ENCODE assay signal across 8 cellular contexts in the genomic region with DNA sequence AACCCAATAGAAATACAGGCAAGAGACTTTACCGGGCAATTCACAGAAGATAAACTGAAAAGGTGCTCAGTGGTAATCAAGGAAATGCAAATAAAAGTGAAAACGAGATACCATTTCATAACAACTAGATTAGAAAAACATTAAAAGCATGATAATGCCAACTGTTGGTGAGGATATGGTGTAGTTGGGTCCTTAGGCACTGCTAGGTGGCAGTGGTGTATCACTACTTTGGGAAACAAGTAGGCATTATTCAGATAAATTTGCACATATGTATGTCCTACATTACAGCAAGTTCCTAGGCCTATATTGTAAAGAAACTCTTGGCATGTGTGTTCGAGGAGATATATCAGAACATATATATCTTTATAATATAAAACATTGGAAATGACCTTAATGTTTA. TPM values are rescaled to one million over a fixed set of nuclear protein-coding genes. Genes with fewer than 3 reads are reported as not detected.
DNase-seq lines count a peak whose midpoint lies in the region; ATAC-seq and TF ChIP-seq lines count a peak whose summit lies in the region.

No MANE protein-coding gene starts in this region.

- TF ChIP-seq CTCF in IMR-90 (conservative IDR thresholded peaks at IDR 0.05; ENCODE audit: low read depth, low read length), result peak; percentile 55
- peak; percentile 75 for TF ChIP-seq CTCF in VCaP (conservative IDR thresholded peaks at IDR 0.05)

- peak overlapping the region; percentile 59; the same call in 1 of the 3 replicates for H2BK15ac ChIP-seq in IMR-90 (ENCODE audit: low read depth, low read length)

- intact Hi-C loops in IMR-90 (cut with micrococcal nuclease), result loop anchor here (5.0 kb wide), 1 partner anchor 255 kb away; no protein-coding TSS in a partner anchor

- DNase-seq in ELR (ENCODE audit: low read depth), result peak; percentile 52
- DNase-seq in IMR-90, result peak; percentile 44
- DNase-seq in iris pigment epithelial cell (ENCODE audit: low read depth), result peak; percentile 51
- DNase-seq in UCSD-AML1 (lab: John Stamatoyannopoulos, UW; ENCODE audit: unreplicated experiment), result no peak
- no peak for DNase-seq in NOMO-1 treated with dmso at 0.1 percent for 144 hours (lab: John Stamatoyannopoulos, UW; ENCODE audit: unreplicated experiment)
- DNase-seq in activated CD4-positive, alpha-beta T cell treated with anti-CD3 and anti-CD28 coated beads, Interleukin-2, amount 50 U/mL, for 48 hours, result no peak
- no peak for DNase-seq in globus pallidus (ENCODE audit: low spot score)

- H3K23ac ChIP-seq in IMR-90 (ENCODE audit: low read depth, low read length), result no peak overlapping the region

- no peaks in the 10 kb centered on the region for H3K27me3 ChIP-seq in IMR-90 (ENCODE audit: control insufficient read depth, insufficient read depth, low read length)

- no peak overlapping the region for H4K5ac ChIP-seq in IMR-90 (ENCODE audit: low read depth, low read length)

- peaks cover 2% of the 10 kb centered on the region; the same call in 1 of the 2 replicates for H3K36me3 ChIP-seq in IMR-90 (ENCODE audit: control insufficient read depth, insufficient read depth, low read length)

- POLR2A ChIA-PET in IMR-90 (lab: Charles Lee; ENCODE audit: unreplicated experiment), result no interaction called here

- H2AFZ ChIP-seq in IMR-90 (replicated peaks; ENCODE audit: low read length, poor library complexity), result no peak overlapping the region

- H2AK9ac ChIP-seq in IMR-90 (replicated peaks; ENCODE audit: low read depth, low read length, poor library complexity), result no peak overlapping the region

- H3K14ac ChIP-seq in IMR-90 (replicated peaks; ENCODE audit: low read depth, low read length), result no peak overlapping the region

- H4K91ac ChIP-seq in IMR-90 (ENCODE audit: insufficient read depth, low read depth, low read length), result no peak overlapping the region

- no peak overlapping the region for H4K8ac ChIP-seq in IMR-90 (ENCODE audit: low read depth in 2 of 2, low read length in 2 of 2)

- H3K56ac ChIP-seq in IMR-90 (ENCODE audit: extremely low read depth, insufficient read depth, low read length), result no peak overlapping the region

- H3K79me1 ChIP-seq in IMR-90 (ENCODE audit: low read depth in 1 of 2, low read length in 2 of 2), result no peaks in the 10 kb centered on the region

- TF ChIP-seq POLR2A in IMR-90 (IDR thresholded peaks at IDR 0.05; ENCODE audit: low read depth, low read length), result no peak

- no peak overlapping the region for H3K18ac ChIP-seq in IMR-90 (ENCODE audit: low read depth, low read length)

- no peak overlapping the region for H2AK5ac ChIP-seq in IMR-90 (ENCODE audit: low read depth, low read length)

- peak; percentile 72 for ATAC-seq in IMR-90 (ENCODE audit: low read depth)

- H3K27ac ChIP-seq in IMR-90 (ENCODE audit: insufficient read depth, low read length) (no peak overlapping the region), VCaP (no peak overlapping the region)

- H4K20me1 ChIP-seq in IMR-90 (ENCODE audit: insufficient read depth, low read length), result no peaks in the 10 kb centered on the region

- dilution Hi-C loops in IMR-90 (cut with HindIII; ENCODE audit: low sequenced_read_pairs, unreplicated experiment), result no loop called here

- H2BK5ac ChIP-seq in IMR-90 (ENCODE audit: low read depth, low read length, poor library complexity, severe bottlenecking), result peak overlapping the region; percentile 13

- no peak overlapping the region for H3K4me3 ChIP-seq in IMR-90 (ENCODE audit: insufficient read depth, low read depth, low read length)

- no peak overlapping the region for H2BK120ac ChIP-seq in IMR-90 (ENCODE audit: low read depth, low read length)

- H3K9me1 ChIP-seq in IMR-90 (ENCODE audit: insufficient read depth, low read length), result no peaks in the 10 kb centered on the region; the same call in 1 of the 2 replicates

- no peak overlapping the region for H3K4me2 ChIP-seq in IMR-90 (ENCODE audit: low read depth, low read length)

- H3K4me1 ChIP-seq in IMR-90 (ENCODE audit: control insufficient read depth, insufficient read depth, low read length), result no peaks in the 10 kb centered on the region

- CTCF ChIA-PET in IMR-90 (lab: Yijun Ruan, JAX), result interaction anchor here (0.7 kb wide), 1 partner anchor 16 kb away, joined by 3 read pairs; no protein-coding TSS in a partner anchor

- peak; percentile 63 for TF ChIP-seq RAD21 in IMR-90 (IDR thresholded peaks at IDR 0.05; ENCODE audit: low read length)

- no TSS peak for BruUV-seq in IMR-90 (replicated peaks; lab: Mats Ljungman, UMichigan)

- peaks cover 6% of the 10 kb centered on the region for H3K9me3 ChIP-seq in IMR-90 (ENCODE audit: control insufficient read depth, insufficient read depth, low read length)

- in situ Hi-C loops in IMR-90 (cut with MboI; ENCODE audit: low sequenced_read_pairs), result no loop called here

- WGBS in IMR-90 (ENCODE audit: extremely low coverage in 2 of 2, insufficient read length in 1 of 2), 2 experiments, result no CpG with 5 or more reads among the region's 3 CpGs

- H2BK20ac ChIP-seq in IMR-90 (ENCODE audit: low read depth, low read length), result no peak overlapping the region

- no peak overlapping the region for H3K4ac ChIP-seq in IMR-90 (ENCODE audit: low read depth, low read length)

- H3K9ac ChIP-seq in IMR-90 (ENCODE audit: low read depth, low read length), result no peak overlapping the region

TF ChIP-seq in IMR-90, 13 proteins besides CTCF, POLR2A, EP300 and RAD21:
- TF ChIP-seq FOS (IDR thresholded peaks at IDR 0.05; ENCODE audit: low read depth, low read length), result no peak
- no peak for TF ChIP-seq CEBPB (IDR thresholded peaks at IDR 0.05; ENCODE audit: low read depth, low read length)
- peak; percentile 34; the same call in 1 of the 2 replicates for TF ChIP-seq SMC3 (IDR thresholded peaks at IDR 0.05; ENCODE audit: low read depth, low read length)
- no peak for TF ChIP-seq MAFK (IDR thresholded peaks at IDR 0.05; ENCODE audit: low read depth, low read length)
- TF ChIP-seq, protein P1, sequence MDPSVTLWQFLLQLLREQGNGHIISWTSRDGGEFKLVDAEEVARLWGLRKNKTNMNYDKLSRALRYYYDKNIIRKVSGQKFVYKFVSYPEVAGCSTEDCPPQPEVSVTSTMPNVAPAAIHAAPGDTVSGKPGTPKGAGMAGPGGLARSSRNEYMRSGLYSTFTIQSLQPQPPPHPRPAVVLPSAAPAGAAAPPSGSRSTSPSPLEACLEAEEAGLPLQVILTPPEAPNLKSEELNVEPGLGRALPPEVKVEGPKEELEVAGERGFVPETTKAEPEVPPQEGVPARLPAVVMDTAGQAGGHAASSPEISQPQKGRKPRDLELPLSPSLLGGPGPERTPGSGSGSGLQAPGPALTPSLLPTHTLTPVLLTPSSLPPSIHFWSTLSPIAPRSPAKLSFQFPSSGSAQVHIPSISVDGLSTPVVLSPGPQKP (IDR thresholded peaks at IDR 0.05; ENCODE audit: borderline replicate concordance, low read depth, low read length), result no peak
- TF ChIP-seq MAZ (IDR thresholded peaks at IDR 0.05; ENCODE audit: borderline replicate concordance, low read depth, low read length), result no peak
- TF ChIP-seq NFE2L2 (IDR thresholded peaks at IDR 0.05; ENCODE audit: low read depth, low read length), result no peak

RNA-seq across cellular contexts. Expression of a gene that starts 31.0 kb away (rescaled TPM):
- 2.2 and 4.7 TPM in 2 replicates for total RNA-seq in IMR-90 (2012; rRNA removed)
- polyA plus RNA-seq in IMR-90 (2012; rRNA removed), result 8.0 and 8.9 TPM in 2 replicates
- polyA plus RNA-seq in IMR-90 (2012; cell fraction: cytosol; rRNA removed), result 7.5 and 10.8 TPM in 2 replicates
- 26.2 and 26.3 TPM in 2 replicates for polyA plus RNA-seq in IMR-90 (2012; cell fraction: nucleus; rRNA removed; ENCODE audit: low replicate concordance)

Comparison
In these comparisons a context has a peak if more than half of its experiments do, and no peak if none do; other contexts are left out.
1. DNase-seq: peak in ELR (single experiment), IMR-90 (single experiment) and iris pigment epithelial cell (single experiment); none in UCSD-AML1 (single experiment), NOMO-1 treated with dmso at 0.1 percent for 144 hours (single experiment), activated CD4-positive, alpha-beta T cell treated with anti-CD3 and anti-CD28 coated beads, Interleukin-2, amount 50 U/mL, for 48 hours (0 of 2) and globus pallidus (single experiment).